In the genomic region with DNA sequence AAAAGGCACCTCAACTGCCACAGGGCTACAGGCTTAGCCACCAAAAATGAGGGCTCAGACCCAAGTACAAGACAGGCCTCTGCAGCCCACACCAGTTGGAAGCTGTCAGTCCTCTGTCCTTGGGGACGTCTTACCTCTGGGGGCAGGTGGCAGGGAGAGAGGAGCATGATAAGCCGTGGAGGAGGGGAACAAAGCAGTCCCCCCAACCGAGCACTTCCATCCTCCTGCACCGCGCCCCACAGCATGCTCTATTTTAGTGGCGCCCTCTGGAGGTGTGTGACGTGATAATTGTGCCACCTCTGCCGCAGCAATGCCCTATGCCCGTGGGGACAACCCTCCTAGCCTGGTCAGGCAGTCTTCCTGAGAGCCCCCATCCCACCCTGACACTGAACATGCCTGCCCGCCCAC, we compare ENCODE assay signal across 1 cellular context.
TF ChIP-seq lines count a peak whose summit lies in the region.

No MANE protein-coding gene starts in this region.

TF ChIP-seq in K562, 482 proteins besides CTCF, POLR2A, EP300 and RAD21:
- TF ChIP-seq SP1 (CRISPR knock-in tag; IDR thresholded peaks at IDR 0.05) (no peak), MYNN (IDR thresholded peaks at IDR 0.05) (0 out of 2 replicates have a peak, but pooled peaks have one; percentile 31), MYNN (CRISPR knock-in tag; IDR thresholded peaks at IDR 0.05) (no peak), ZNF586 (CRISPR knock-in tag; conservative IDR thresholded peaks at IDR 0.05) (no peak), CBX3 (IDR thresholded peaks at IDR 0.05; ENCODE audit: borderline replicate concordance in 1 of 2, low read length in 2 of 2) (0 out of 3 replicates have a peak, but pooled peaks of 1 of the 2 experiments have one; percentile 22), CBFB (CRISPR knock-in tag; IDR thresholded peaks at IDR 0.05) (no peak), DNMT1 (IDR thresholded peaks at IDR 0.05) (no peak), MAX (CRISPR knock-in tag; IDR thresholded peaks at IDR 0.05) (0 out of 2 replicates have a peak, but pooled peaks have one; percentile 17), SIRT6 (IDR thresholded peaks at IDR 0.05; ENCODE audit: low read depth, low read length) (no peak), PTBP1 (IDR thresholded peaks at IDR 0.05; ENCODE audit: low read depth, low read length) (no peak), UBTF (IDR thresholded peaks at IDR 0.05; ENCODE audit: borderline replicate concordance in 1 of 2, low read depth in 2 of 2, low read length in 2 of 2) (no peak), CREM (IDR thresholded peaks at IDR 0.05; ENCODE audit: low read depth) (peak; percentile 54; the same call in 1 of the 2 replicates), RNF2 (IDR thresholded peaks at IDR 0.05) (no peak), E2F6 (IDR thresholded peaks at IDR 0.05; ENCODE audit: borderline replicate concordance in 1 of 2, extremely low read depth in 1 of 2, insufficient read depth in 1 of 2, insufficient read length in 1 of 2, low read depth in 1 of 2, low read length in 1 of 2, poor library complexity in 1 of 2, severe bottlenecking in 1 of 2) (peak in 1 of 2 experiments; percentile 44), HMGXB4 (CRISPR knock-in tag; IDR thresholded peaks at IDR 0.05) (no peak), DDX20 (tag; IDR thresholded peaks at IDR 0.05; ENCODE audit: low read depth) (no peak), CTCFL (IDR thresholded peaks at IDR 0.05; ENCODE audit: borderline replicate concordance, insufficient read depth, low read depth, low read length, poor library complexity, severe bottlenecking) (peak; percentile 59)
